In the genomic region with DNA sequence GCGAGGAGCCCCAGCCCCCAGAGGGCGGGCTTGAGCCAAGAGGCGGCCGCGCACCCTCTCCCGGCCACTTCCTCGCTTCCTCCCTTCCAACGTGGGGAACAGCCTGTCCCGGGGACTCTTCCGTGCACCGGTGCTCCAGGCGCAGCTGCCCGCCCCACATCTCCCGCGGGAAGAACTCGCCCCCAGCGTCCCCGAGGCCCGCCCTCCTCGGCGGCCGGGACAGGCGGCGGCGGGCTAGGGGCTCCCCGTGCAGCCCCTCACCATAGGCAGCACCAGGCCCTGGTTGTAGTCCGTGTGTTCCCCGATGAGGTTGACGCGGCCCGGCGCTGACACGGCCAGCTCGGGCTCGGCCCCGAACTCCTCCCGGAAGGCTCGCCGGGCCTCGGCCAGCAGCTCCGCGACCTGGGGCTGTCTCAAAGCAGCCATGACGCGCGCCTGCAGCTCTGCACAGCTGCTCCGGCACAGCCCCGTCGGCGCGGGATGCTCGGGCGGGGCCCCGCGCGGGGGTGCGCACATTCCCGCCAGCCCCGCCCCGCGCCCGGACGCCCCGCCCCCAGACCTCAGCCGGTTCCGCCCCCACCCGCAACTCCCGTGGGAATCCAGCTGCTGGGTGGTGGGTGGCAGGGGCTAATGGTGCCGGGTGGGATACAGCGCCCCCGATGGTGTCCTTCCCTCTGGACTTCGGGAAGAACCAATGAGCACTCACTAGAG, we compare ENCODE assay signal across 8 cellular contexts. TPM values are rescaled to one million over a fixed set of nuclear protein-coding genes. Genes with fewer than 3 reads are reported as not detected.
DNase-seq lines count a peak whose midpoint lies in the region; ATAC-seq and TF ChIP-seq lines count a peak whose summit lies in the region.

TSS of gene GALK1 (minus strand) at position 482 of the 711 bp plus-strand sequence. CDS start at position 426, 56 bp downstream.

- peak; percentile 52 for TF ChIP-seq POLR2A in ovary (IDR thresholded peaks at IDR 0.05)

- DNase-seq in CD1c-positive myeloid dendritic cell (ENCODE audit: extremely low spot score) (peak; percentile 80), HT-29 (ENCODE audit: low spot score) (peak; percentile 77), SK-N-MC (ENCODE audit: low read depth, low spot score) (no peak), glutamatergic neuron (peak; percentile 71), ovary (peak; percentile 75 to 86 (median 79)), ureter (ENCODE audit: low spot score) (peak; percentile 77)
- DNase-seq in activated naive CD4-positive, alpha-beta T cell treated with anti-CD3 and anti-CD28 coated beads, Interleukin-2, amount 50 U/mL, for 72 hours (ENCODE audit: low spot score in 2 of 2) = peak; percentile 75 to 79

- no peaks in the 10 kb centered on the region for H3K36me3 Mint-ChIP-seq in activated naive CD4-positive, alpha-beta T cell treated with anti-CD3 and anti-CD28 coated beads, Interleukin-2, amount 50 U/mL, for 72 hours
- no peaks in the 10 kb centered on the region for H3K36me3 Mint-ChIP-seq in glutamatergic neuron (ENCODE audit: unreplicated experiment)

- peak within 1 kb of the TSS; percentile 81 to 84 for H3K27ac Mint-ChIP-seq in activated naive CD4-positive, alpha-beta T cell treated with anti-CD3 and anti-CD28 coated beads, Interleukin-2, amount 50 U/mL, for 72 hours
- H3K27ac Mint-ChIP-seq in glutamatergic neuron (ENCODE audit: unreplicated experiment) = no peak within 1 kb of the TSS

- no peak for TF ChIP-seq EP300 in ovary (IDR thresholded peaks at IDR 0.05)

- H3K9ac ChIP-seq in SK-N-MC (ENCODE audit: insufficient read length) = peak within 1 kb of the TSS; percentile 81

- H3K9me3 Mint-ChIP-seq in activated naive CD4-positive, alpha-beta T cell treated with anti-CD3 and anti-CD28 coated beads, Interleukin-2, amount 50 U/mL, for 72 hours = no peaks in the 10 kb centered on the region
- H3K9me3 Mint-ChIP-seq in glutamatergic neuron (ENCODE audit: unreplicated experiment) = peaks cover 1% of the 10 kb centered on the region

- no peaks in the 10 kb centered on the region for H3K9me3 ChIP-seq in SK-N-MC (ENCODE audit: low read depth, low read length)
- no peaks in the 10 kb centered on the region for H3K9me3 ChIP-seq in ovary

- no peaks in the 10 kb centered on the region for H3K4me1 Mint-ChIP-seq in glutamatergic neuron (ENCODE audit: low read depth, unreplicated experiment)

- WGBS in ovary, 3 donors = 0 to 1% (median 0%) methylated on average over 28 to 71 of the region's 71 CpGs

- H3K27ac ChIP-seq in SK-N-MC (no peak within 1 kb of the TSS), ovary (peak within 1 kb of the TSS; percentile 1 to 78)

- peak; percentile 65 for ATAC-seq in GM19324 (IDR thresholded peaks at IDR 0.05; ENCODE audit: low FRiP score, unreplicated experiment)
- ATAC-seq in activated naive CD4-positive, alpha-beta T cell treated with anti-CD3 and anti-CD28 coated beads, Interleukin-2, amount 50 U/mL, for 72 hours = peak; percentile 82 to 92

- peak within 1 kb of the TSS; percentile 61 for H3K4me3 Mint-ChIP-seq in glutamatergic neuron (ENCODE audit: unreplicated experiment)

- TF ChIP-seq CTCF in glutamatergic neuron (IDR thresholded peaks at IDR 0.05; ENCODE audit: partially characterized antibody, unreplicated experiment) (peak; percentile 25), ovary (IDR thresholded peaks at IDR 0.05) (peak in 2 of 3 donors; percentile 9 to 45)

- H3K27me3 ChIP-seq in ovary = no peaks in the 10 kb centered on the region

- peaks cover 6% of the 10 kb centered on the region for H3K27me3 Mint-ChIP-seq in glutamatergic neuron (ENCODE audit: unreplicated experiment)

- peak within 1 kb of the TSS; percentile 76 for H3K4me3 ChIP-seq in SK-N-MC
- H3K4me3 ChIP-seq in ovary = peak within 1 kb of the TSS; percentile 61

- H3K4me1 ChIP-seq in ovary (ENCODE audit: insufficient read depth) = peaks cover 11% of the 10 kb centered on the region

- H3K36me3 ChIP-seq in SK-N-MC (ENCODE audit: insufficient read depth, low read length) (no peaks in the 10 kb centered on the region), ovary (no peaks in the 10 kb centered on the region)

- intact Hi-C loops in ovary (cut with DNase I) = no loop called here

RNA-seq across cellular contexts. Expression of gene GALK1, which starts in this region (rescaled TPM):
- 40.8 and 41.8 TPM in 2 replicates for total RNA-seq in HT-29 (2014; rRNA removed; shearing (Covaris generic))
- 10 to 100 TPM; 54.7 to 74.8 TPM for total RNA-seq in activated naive CD4-positive, alpha-beta T cell treated with anti-CD3 and anti-CD28 coated beads, Interleukin-2, amount 50 U/mL, for 72 hours
- total RNA-seq in glutamatergic neuron (ENCODE audit: unreplicated experiment) = 18.2 TPM
- total RNA-seq in ovary = 10 to 100 TPM; 17.5 to 35.1 (median 27.6) TPM
- 10 to 100 TPM in 1 of 2 donors, under 1 TPM in 1; 0.33 to 22.6 TPM for polyA plus RNA-seq in ovary
- total RNA-seq in ureter = 24.2 TPM
